ENCODE assay signal across 12 cellular contexts in genomic region chr6:17469006-17469972, GRCh38.
DNase-seq lines count a peak whose midpoint lies in the region; ATAC-seq, FAIRE-seq and TF ChIP-seq lines count a peak whose summit lies in the region.
"Had no signal": no experiment of that assay in that cellular context is flagged by ENCODE, and none has a peak within 500 bp of the region (broad histone marks: within the 10 kb centered on the region; RNA-seq: fewer than 3 reads in every experiment).

No MANE protein-coding gene starts in this region.

- DNase-seq in astrocyte (ENCODE audit: low read depth) (no peak), kidney (no peak), NOMO-1 treated with DMSO at 0.1 percent for 48 hours (lab: John Stamatoyannopoulos, UW; ENCODE audit: unreplicated experiment) (no peak), Ammon's horn (ENCODE audit: low spot score) (no peak), PC-3 (no peak)
- DNase-seq: activated CD8-positive, alpha-beta memory T cell treated with anti-CD3 and anti-CD28 coated beads, Interleukin-2, amount 50 U/mL, for 4 hours; HCEC 1CT; right lobe of liver had no signal

- no peak for TF ChIP-seq CTCF in HEK293 (tag by site-specific recombination; IDR thresholded peaks at IDR 0.05)
- no peak for TF ChIP-seq CTCF in astrocyte (IDR thresholded peaks at IDR 0.05; ENCODE audit: insufficient read depth, low read depth, low read length)
- peak; percentile 22 for TF ChIP-seq CTCF in kidney (IDR thresholded peaks at IDR 0.05; ENCODE audit: borderline replicate concordance, extremely low read depth, insufficient read depth)
- no peak; the same call in 1 of the 2 replicates for TF ChIP-seq CTCF in PC-3 (conservative IDR thresholded peaks at IDR 0.05; ENCODE audit: low read depth, low read length)

- ATAC-seq in HG02938 (IDR thresholded peaks at IDR 0.05; ENCODE audit: unreplicated experiment) (no peak), PC-3 (no peak)

- POLR2A ChIA-PET in HEK293 (lab: Yijun Ruan, JAX): no interaction called here
- POLR2A ChIA-PET in PC-3 (lab: Charles Lee; ENCODE audit: unreplicated experiment): no interaction called here

- no TSS peak for BruUV-seq in PC-3 (replicated peaks; lab: Mats Ljungman, UMichigan)

- peak; percentile 13 for FAIRE-seq in astrocyte (lab: Jason Lieb, UNC)
- FAIRE-seq in kidney (lab: Jason Lieb, UNC): no peak

- peaks cover 0 to 9% of the 10 kb centered on the region in 2 experiments; a peak in 2 of 3 replicates for H3K36me3 ChIP-seq in HEK293 (ENCODE audit: control insufficient read depth in 2 of 2, insufficient read depth in 1 of 2, low read length in 2 of 2)
- peaks cover 6% of the 10 kb centered on the region for H3K36me3 ChIP-seq in astrocyte (ENCODE audit: insufficient read depth, low read length)
- H3K36me3 ChIP-seq in kidney (ENCODE audit: control insufficient read depth in 1 of 2, insufficient read depth in 2 of 2, low read length in 2 of 2): no peaks in the 10 kb centered on the region
- H3K36me3 ChIP-seq in skeletal muscle tissue (ENCODE audit: control insufficient read depth in 3 of 3, insufficient read depth in 3 of 3, low read length in 3 of 3): peaks cover 5 to 12% (median 6%) of the 10 kb centered on the region in 3 donors
- peaks cover 10% of the 10 kb centered on the region for H3K36me3 ChIP-seq in PC-3 (ENCODE audit: low read depth, low read length)
- H3K36me3 ChIP-seq: right lobe of liver had no signal

- H3K4me1 Mint-ChIP-seq in astrocyte (ENCODE audit: low read depth, unreplicated experiment): peaks cover 24% of the 10 kb centered on the region

- H3K9me3 ChIP-seq in HEK293 (ENCODE audit: control insufficient read depth, insufficient read depth, low read depth, low read length): no peaks in the 10 kb centered on the region
- no peaks in the 10 kb centered on the region for H3K9me3 ChIP-seq in astrocyte (ENCODE audit: insufficient read depth, low read depth, low read length)
- H3K9me3 ChIP-seq in kidney (ENCODE audit: control insufficient read depth in 1 of 2, low read length in 2 of 2): no peaks in the 10 kb centered on the region
- no peaks in the 10 kb centered on the region for H3K9me3 ChIP-seq in skeletal muscle tissue (ENCODE audit: control insufficient read depth in 3 of 3, low read length in 3 of 3)
- H3K9me3 ChIP-seq in PC-3 (ENCODE audit: low read length): no peaks in the 10 kb centered on the region
- H3K9me3 ChIP-seq: right lobe of liver had no signal

- CTCF ChIA-PET in HEK293 (lab: Yijun Ruan, JAX): interaction anchor here (0.6 to 0.7 kb wide), 3 partner anchors 9 to 272 kb away, joined by 3 read pairs; no protein-coding TSS in a partner anchor
- CTCF ChIA-PET in PC-3 (lab: Charles Lee): no interaction called here

- no peak overlapping the region for H3K4me3 Mint-ChIP-seq in astrocyte (ENCODE audit: unreplicated experiment)

- intact Hi-C loops in kidney (cut with DNase I) (no loop called here), PC-3 (cut with micrococcal nuclease) (no loop called here)

- H3K4me3 ChIP-seq in HEK293 (ENCODE audit: low read depth, low read length) (no peak overlapping the region), astrocyte (ENCODE audit: insufficient read depth, low read depth, low read length) (no peak overlapping the region), kidney (ENCODE audit: low read length in 2 of 2) (peak overlapping the region; percentile 23 to 29), skeletal muscle tissue (ENCODE audit: low read length in 3 of 3) (no peak overlapping the region), PC-3 (ENCODE audit: low read length) (no peak overlapping the region)
- H3K4me3 ChIP-seq: right lobe of liver had no signal

- H3K4me1 ChIP-seq in HEK293 (ENCODE audit: control insufficient read depth, insufficient read depth, low read length) (peaks cover 21% of the 10 kb centered on the region), astrocyte (ENCODE audit: insufficient read depth, low read length) (peaks cover 7% of the 10 kb centered on the region), kidney (ENCODE audit: control insufficient read depth in 1 of 2, insufficient read depth in 1 of 2, low read depth in 1 of 2, low read length in 2 of 2) (peaks cover 4 to 13% of the 10 kb centered on the region in 2 donors), skeletal muscle tissue (ENCODE audit: control insufficient read depth in 3 of 3, insufficient read depth in 3 of 3, low read length in 3 of 3) (peaks cover 47 to 59% (median 52%) of the 10 kb centered on the region in 3 donors), PC-3 (ENCODE audit: insufficient read depth, low read length) (peaks cover 31% of the 10 kb centered on the region)

- no peak overlapping the region for H3K27ac Mint-ChIP-seq in astrocyte (ENCODE audit: unreplicated experiment)

- H3K9me2 ChIP-seq in PC-3 (replicated peaks; ENCODE audit: low read length): no peaks in the 10 kb centered on the region

- H3K9ac ChIP-seq in astrocyte (ENCODE audit: low read length) (no peak overlapping the region), kidney (ENCODE audit: low read length in 2 of 2) (no peak overlapping the region), skeletal muscle tissue (ENCODE audit: low read depth in 1 of 3, low read length in 3 of 3) (no peak overlapping the region), PC-3 (ENCODE audit: low read length) (no peak overlapping the region)
- H3K9ac ChIP-seq: KMS-11 had no signal

- H3K27me3 ChIP-seq in astrocyte (ENCODE audit: insufficient read depth, low read length) (no peaks in the 10 kb centered on the region), skeletal muscle tissue (ENCODE audit: control insufficient read depth in 3 of 3, insufficient read depth in 3 of 3, low read length in 3 of 3) (no peaks in the 10 kb centered on the region), PC-3 (ENCODE audit: low read length) (no peaks in the 10 kb centered on the region)
- H3K27me3 ChIP-seq: right lobe of liver had no signal

- H2AFZ ChIP-seq in astrocyte (ENCODE audit: low read depth, low read length) (no peak overlapping the region), PC-3 (ENCODE audit: low read length) (no peak overlapping the region)

- no peak overlapping the region for H3K4me2 ChIP-seq in astrocyte (ENCODE audit: low read length)
- no peak overlapping the region for H3K4me2 ChIP-seq in PC-3 (ENCODE audit: low read length)
- H3K4me2 ChIP-seq: KMS-11 had no signal

- peaks cover 37% of the 10 kb centered on the region for H3K36me3 Mint-ChIP-seq in astrocyte (ENCODE audit: low read depth, unreplicated experiment)

- H3K27me3 Mint-ChIP-seq in astrocyte (ENCODE audit: low read depth, unreplicated experiment): no peaks in the 10 kb centered on the region

- H4K20me1 ChIP-seq in astrocyte (ENCODE audit: insufficient read depth, low read length) (peaks cover 2% of the 10 kb centered on the region), PC-3 (ENCODE audit: low read length) (no peaks in the 10 kb centered on the region)

- H3K9me3 Mint-ChIP-seq in astrocyte (ENCODE audit: unreplicated experiment): no peaks in the 10 kb centered on the region

- H3F3A ChIP-seq in PC-3 (ENCODE audit: low read length, unreplicated experiment): no peaks in the 10 kb centered on the region

- no peaks in the 10 kb centered on the region for H3K79me2 ChIP-seq in astrocyte (ENCODE audit: insufficient read depth, low read length)
- no peaks in the 10 kb centered on the region for H3K79me2 ChIP-seq in PC-3 (ENCODE audit: low read length)

- H3K27ac ChIP-seq in HEK293 (ENCODE audit: extremely low read depth, low read depth, low read length) (no peak overlapping the region), astrocyte (ENCODE audit: low read depth, low read length) (no peak overlapping the region), kidney (ENCODE audit: low read depth in 2 of 2, low read length in 2 of 2) (no peak overlapping the region), skeletal muscle tissue (ENCODE audit: low read depth, low read length) (peak overlapping the region; percentile 97), PC-3 (ENCODE audit: low read length) (no peak overlapping the region)
- H3K27ac ChIP-seq: KMS-11, right lobe of liver had no signal

TF ChIP-seq in HEK293, 187 proteins besides CTCF, POLR2A, EP300 and RAD21:
- TF ChIP-seq ZNF350 (tag by site-specific recombination; IDR thresholded peaks at IDR 0.05): no peak
- peak; percentile 60 for TF ChIP-seq ZSCAN4 (tag by site-specific recombination; IDR thresholded peaks at IDR 0.05)

Comparison
In these comparisons a context has a peak if more than half of its experiments do, and no peak if none do; other contexts are left out.
1. H3K4me3 ChIP-seq: peak in kidney (2 of 2); none in HEK293 (single experiment), astrocyte (single experiment), skeletal muscle tissue (0 of 3) and PC-3 (single experiment).